In genomic region chr6:8066108-8066507, GRCh38 we compare ENCODE assay signal across 1 cellular context.
TF ChIP-seq lines count a peak whose summit lies in the region.

No MANE protein-coding gene starts in this region.

TF ChIP-seq in GM23338, 12 proteins besides CTCF, POLR2A, EP300 and RAD21 (continued from another document):
- TF ChIP-seq ZNF462 (CRISPR knock-in tag; IDR thresholded peaks at IDR 0.05) (no peak), ETS1 (IDR thresholded peaks at IDR 0.05) (no peak), STAT1 (IDR thresholded peaks at IDR 0.05; ENCODE audit: unreplicated experiment) (no peak), NANOG (IDR thresholded peaks at IDR 0.05; ENCODE audit: borderline replicate concordance) (no peak), EZH2 (IDR thresholded peaks at IDR 0.05; ENCODE audit: low read depth, unreplicated experiment) (no peak), CREB1 (CRISPR knock-in tag; IDR thresholded peaks at IDR 0.05; ENCODE audit: low read depth) (no peak), REST (IDR thresholded peaks at IDR 0.05; ENCODE audit: unreplicated experiment) (no peak), ZNF331 (CRISPR knock-in tag; IDR thresholded peaks at IDR 0.05; ENCODE audit: low read depth) (no peak), POLR2AphosphoS5 (IDR thresholded peaks at IDR 0.05; ENCODE audit: low read depth) (no peak), EZH2phosphoT487 (IDR thresholded peaks at IDR 0.05; ENCODE audit: unreplicated experiment) (no peak)
